Comparison of ENCODE assay signal across 13 cellular contexts in genomic region chr12:58502236-58502635, GRCh38.
DNase-seq lines count a peak whose midpoint lies in the region; ATAC-seq and TF ChIP-seq lines count a peak whose summit lies in the region.
"Had no signal": no experiment of that assay in that cellular context is flagged by ENCODE, and none has a peak within 500 bp of the region (broad histone marks: within the 10 kb centered on the region; RNA-seq: fewer than 3 reads in every experiment).

No MANE protein-coding gene starts in this region.

- no peak overlapping the region for H3K4me3 ChIP-seq in prostate gland
- H3K4me3 ChIP-seq: BLaER1, MG63 had no signal

- no peaks in the 10 kb centered on the region for H3K36me3 ChIP-seq in prostate gland
- H3K36me3 ChIP-seq: BLaER1, MG63 had no signal

- no peaks in the 10 kb centered on the region for H3K9me3 ChIP-seq in prostate gland
- H3K9me3 ChIP-seq: BLaER1, MG63 had no signal

- H3K27me3 ChIP-seq in prostate gland (replicated peaks; ENCODE audit: insufficient read depth), result no peaks in the 10 kb centered on the region
- H3K27me3 ChIP-seq: BLaER1, MG63 had no signal

- H3K27ac ChIP-seq in prostate gland, result no peak overlapping the region
- H3K27ac ChIP-seq: BLaER1 had no signal

- no peak for TF ChIP-seq POLR2A in prostate gland (IDR thresholded peaks at IDR 0.05)

- ATAC-seq in GM21528 (IDR thresholded peaks at IDR 0.05; ENCODE audit: low FRiP score, unreplicated experiment), result no peak
- no peak for ATAC-seq in left ventricle myocardium superior
- ATAC-seq in GM18870 (IDR thresholded peaks at IDR 0.05; ENCODE audit: unreplicated experiment), result no peak
- ATAC-seq: activated T-cell treated with anti-CD3 and anti-CD28 coated beads, Interleukin-2, amount 50 U/mL, for 72 hours had no signal

- DNase-seq in DMS153 treated with DMSO at 0.1 percent for 48 hours (lab: John Stamatoyannopoulos, UW; ENCODE audit: unreplicated experiment), result peak; percentile 86
- DNase-seq in NCI-H187 treated with DMSO at 0.1 percent for 48 hours (lab: John Stamatoyannopoulos, UW), result peak; percentile 75
- peak; percentile 66 to 68 for DNase-seq in SHP77 (lab: John Stamatoyannopoulos, UW)
- peak; percentile 55 for DNase-seq in left kidney (ENCODE audit: low read depth, low spot score)
- no peak for DNase-seq in prostate gland (ENCODE audit: low spot score)
- DNase-seq in left ventricle myocardium superior, result no peak
- DNase-seq: activated T-cell treated with anti-CD3 and anti-CD28 coated beads, Interleukin-2, amount 50 U/mL, for 72 hours; MG63; naive B cell; stimulated activated CD4-positive, alpha-beta T cell treated with anti-CD3 and anti-CD28 coated beads, Interleukin-4, amount 100 ng/mL, for 24 hours had no signal

- 5% methylated on average over 1 of the region's 1 CpG for WGBS in prostate gland

- TF ChIP-seq CTCF in prostate gland (IDR thresholded peaks at IDR 0.05), result no peak

- intact Hi-C loops in prostate gland (cut with DNase I) (no loop called here), left ventricle myocardium superior (cut with micrococcal nuclease) (no loop called here)

- H3K4me1 ChIP-seq in prostate gland (replicated peaks), result no peaks in the 10 kb centered on the region
- H3K4me1 ChIP-seq: BLaER1 had no signal

Comparison
In these comparisons a context has a peak if more than half of its experiments do, and no peak if none do; other contexts are left out.
1. DNase-seq: peak in DMS153 treated with DMSO at 0.1 percent for 48 hours (single experiment), NCI-H187 treated with DMSO at 0.1 percent for 48 hours (single experiment), SHP77 (2 of 2) and left kidney (single experiment); none in prostate gland (single experiment) and left ventricle myocardium superior (single experiment).